In the genomic region with DNA sequence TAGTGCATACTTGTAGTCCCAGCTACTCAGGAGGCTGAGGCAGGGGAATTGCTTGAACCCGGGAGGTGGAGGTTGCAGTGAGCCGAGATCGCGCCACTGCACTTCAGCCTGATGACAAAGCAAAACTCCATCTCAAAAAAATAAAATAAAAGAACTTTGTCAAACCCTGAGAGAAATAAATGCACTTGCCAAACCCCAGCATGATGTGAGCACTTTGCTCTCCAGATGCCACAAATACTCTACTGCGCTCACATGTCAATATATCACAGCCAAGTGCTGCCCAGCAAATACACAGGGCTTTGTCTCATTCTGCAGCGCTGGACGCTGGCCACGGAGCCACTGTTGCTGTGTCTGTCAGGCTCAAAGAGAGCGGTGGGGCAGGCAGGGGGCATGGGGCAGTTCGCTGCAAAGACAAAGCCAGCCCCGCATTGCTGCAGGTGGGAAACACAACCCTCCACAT, we compare ENCODE assay signal across 2 cellular contexts.
TF ChIP-seq lines count a peak whose summit lies in the region.

No MANE protein-coding gene starts in this region.

TF ChIP-seq in IMR-90, 13 proteins besides CTCF, POLR2A, EP300 and RAD21:
- no peak for TF ChIP-seq MXI1 (IDR thresholded peaks at IDR 0.05; ENCODE audit: borderline replicate concordance, low read depth, low read length)
- no peak for TF ChIP-seq CHD1 (IDR thresholded peaks at IDR 0.05; ENCODE audit: low read depth, low read length)
- TF ChIP-seq MAFK (IDR thresholded peaks at IDR 0.05; ENCODE audit: low read depth, low read length): no peak
- no peak for TF ChIP-seq SMC3 (IDR thresholded peaks at IDR 0.05; ENCODE audit: low read depth, low read length)
- TF ChIP-seq RCOR1 (IDR thresholded peaks at IDR 0.05; ENCODE audit: insufficient replicate concordance, low read length): no peak
- TF ChIP-seq, protein P1, sequence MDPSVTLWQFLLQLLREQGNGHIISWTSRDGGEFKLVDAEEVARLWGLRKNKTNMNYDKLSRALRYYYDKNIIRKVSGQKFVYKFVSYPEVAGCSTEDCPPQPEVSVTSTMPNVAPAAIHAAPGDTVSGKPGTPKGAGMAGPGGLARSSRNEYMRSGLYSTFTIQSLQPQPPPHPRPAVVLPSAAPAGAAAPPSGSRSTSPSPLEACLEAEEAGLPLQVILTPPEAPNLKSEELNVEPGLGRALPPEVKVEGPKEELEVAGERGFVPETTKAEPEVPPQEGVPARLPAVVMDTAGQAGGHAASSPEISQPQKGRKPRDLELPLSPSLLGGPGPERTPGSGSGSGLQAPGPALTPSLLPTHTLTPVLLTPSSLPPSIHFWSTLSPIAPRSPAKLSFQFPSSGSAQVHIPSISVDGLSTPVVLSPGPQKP (IDR thresholded peaks at IDR 0.05; ENCODE audit: borderline replicate concordance, low read depth, low read length): no peak
- no peak for TF ChIP-seq BHLHE40 (IDR thresholded peaks at IDR 0.05; ENCODE audit: low read depth, low read length)
- no peak for TF ChIP-seq CEBPB (IDR thresholded peaks at IDR 0.05; ENCODE audit: low read depth, low read length)
- TF ChIP-seq, protein P2, sequence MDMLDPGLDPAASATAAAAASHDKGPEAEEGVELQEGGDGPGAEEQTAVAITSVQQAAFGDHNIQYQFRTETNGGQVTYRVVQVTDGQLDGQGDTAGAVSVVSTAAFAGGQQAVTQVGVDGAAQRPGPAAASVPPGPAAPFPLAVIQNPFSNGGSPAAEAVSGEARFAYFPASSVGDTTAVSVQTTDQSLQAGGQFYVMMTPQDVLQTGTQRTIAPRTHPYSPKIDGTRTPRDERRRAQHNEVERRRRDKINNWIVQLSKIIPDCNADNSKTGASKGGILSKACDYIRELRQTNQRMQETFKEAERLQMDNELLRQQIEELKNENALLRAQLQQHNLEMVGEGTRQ (IDR thresholded peaks at IDR 0.05; ENCODE audit: low read depth, low read length): no peak
- TF ChIP-seq FOS (IDR thresholded peaks at IDR 0.05; ENCODE audit: low read depth, low read length): no peak
- no peak for TF ChIP-seq RFX5 (IDR thresholded peaks at IDR 0.05; ENCODE audit: low read depth, low read length)
- no peak for TF ChIP-seq MAZ (IDR thresholded peaks at IDR 0.05; ENCODE audit: borderline replicate concordance, low read depth, low read length)

TF ChIP-seq in HepG2, 621 proteins besides CTCF, POLR2A, EP300 and RAD21 (continues in another document):
- no peak for TF ChIP-seq ZNF713 (CRISPR knock-in tag; IDR thresholded peaks at IDR 0.05)
- TF ChIP-seq MTF1 (CRISPR knock-in tag; IDR thresholded peaks at IDR 0.05): no peak
- TF ChIP-seq, protein P3, sequence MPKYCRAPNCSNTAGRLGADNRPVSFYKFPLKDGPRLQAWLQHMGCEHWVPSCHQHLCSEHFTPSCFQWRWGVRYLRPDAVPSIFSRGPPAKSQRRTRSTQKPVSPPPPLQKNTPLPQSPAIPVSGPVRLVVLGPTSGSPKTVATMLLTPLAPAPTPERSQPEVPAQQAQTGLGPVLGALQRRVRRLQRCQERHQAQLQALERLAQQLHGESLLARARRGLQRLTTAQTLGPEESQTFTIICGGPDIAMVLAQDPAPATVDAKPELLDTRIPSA (CRISPR knock-in tag; IDR thresholded peaks at IDR 0.05; ENCODE audit: borderline replicate concordance): no peak
- TF ChIP-seq ZNF460 (CRISPR knock-in tag; IDR thresholded peaks at IDR 0.05; ENCODE audit: borderline replicate concordance): no peak; the same call in 1 of the 2 replicates
- TF ChIP-seq ZNF331 (CRISPR knock-in tag; IDR thresholded peaks at IDR 0.05): no peak
- no peak for TF ChIP-seq ZNF354B (CRISPR knock-in tag; IDR thresholded peaks at IDR 0.05)
- no peak for TF ChIP-seq ZNF761 (CRISPR knock-in tag; conservative IDR thresholded peaks at IDR 0.05)
- TF ChIP-seq REL (CRISPR knock-in tag; conservative IDR thresholded peaks at IDR 0.05): no peak
- TF ChIP-seq, protein P4, sequence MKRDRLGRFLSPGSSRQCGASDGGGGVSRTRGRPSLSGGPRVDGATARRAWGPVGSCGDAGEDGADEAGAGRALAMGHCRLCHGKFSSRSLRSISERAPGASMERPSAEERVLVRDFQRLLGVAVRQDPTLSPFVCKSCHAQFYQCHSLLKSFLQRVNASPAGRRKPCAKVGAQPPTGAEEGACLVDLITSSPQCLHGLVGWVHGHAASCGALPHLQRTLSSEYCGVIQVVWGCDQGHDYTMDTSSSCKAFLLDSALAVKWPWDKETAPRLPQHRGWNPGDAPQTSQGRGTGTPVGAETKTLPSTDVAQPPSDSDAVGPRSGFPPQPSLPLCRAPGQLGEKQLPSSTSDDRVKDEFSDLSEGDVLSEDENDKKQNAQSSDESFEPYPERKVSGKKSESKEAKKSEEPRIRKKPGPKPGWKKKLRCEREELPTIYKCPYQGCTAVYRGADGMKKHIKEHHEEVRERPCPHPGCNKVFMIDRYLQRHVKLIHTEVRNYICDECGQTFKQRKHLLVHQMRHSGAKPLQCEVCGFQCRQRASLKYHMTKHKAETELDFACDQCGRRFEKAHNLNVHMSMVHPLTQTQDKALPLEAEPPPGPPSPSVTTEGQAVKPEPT (CRISPR knock-in tag; IDR thresholded peaks at IDR 0.05; ENCODE audit: low read depth): no peak
- TF ChIP-seq TRIM24 (CRISPR knock-in tag; IDR thresholded peaks at IDR 0.05): no peak
- TF ChIP-seq JUN (CRISPR knock-in tag; IDR thresholded peaks at IDR 0.05): no peak
- no peak for TF ChIP-seq ZNF670 (CRISPR knock-in tag; IDR thresholded peaks at IDR 0.05; ENCODE audit: borderline replicate concordance)
- no peak for TF ChIP-seq MYNN (CRISPR knock-in tag; IDR thresholded peaks at IDR 0.05; ENCODE audit: low read depth)
- TF ChIP-seq RORA (CRISPR knock-in tag; IDR thresholded peaks at IDR 0.05): no peak
- TF ChIP-seq, protein P5, sequence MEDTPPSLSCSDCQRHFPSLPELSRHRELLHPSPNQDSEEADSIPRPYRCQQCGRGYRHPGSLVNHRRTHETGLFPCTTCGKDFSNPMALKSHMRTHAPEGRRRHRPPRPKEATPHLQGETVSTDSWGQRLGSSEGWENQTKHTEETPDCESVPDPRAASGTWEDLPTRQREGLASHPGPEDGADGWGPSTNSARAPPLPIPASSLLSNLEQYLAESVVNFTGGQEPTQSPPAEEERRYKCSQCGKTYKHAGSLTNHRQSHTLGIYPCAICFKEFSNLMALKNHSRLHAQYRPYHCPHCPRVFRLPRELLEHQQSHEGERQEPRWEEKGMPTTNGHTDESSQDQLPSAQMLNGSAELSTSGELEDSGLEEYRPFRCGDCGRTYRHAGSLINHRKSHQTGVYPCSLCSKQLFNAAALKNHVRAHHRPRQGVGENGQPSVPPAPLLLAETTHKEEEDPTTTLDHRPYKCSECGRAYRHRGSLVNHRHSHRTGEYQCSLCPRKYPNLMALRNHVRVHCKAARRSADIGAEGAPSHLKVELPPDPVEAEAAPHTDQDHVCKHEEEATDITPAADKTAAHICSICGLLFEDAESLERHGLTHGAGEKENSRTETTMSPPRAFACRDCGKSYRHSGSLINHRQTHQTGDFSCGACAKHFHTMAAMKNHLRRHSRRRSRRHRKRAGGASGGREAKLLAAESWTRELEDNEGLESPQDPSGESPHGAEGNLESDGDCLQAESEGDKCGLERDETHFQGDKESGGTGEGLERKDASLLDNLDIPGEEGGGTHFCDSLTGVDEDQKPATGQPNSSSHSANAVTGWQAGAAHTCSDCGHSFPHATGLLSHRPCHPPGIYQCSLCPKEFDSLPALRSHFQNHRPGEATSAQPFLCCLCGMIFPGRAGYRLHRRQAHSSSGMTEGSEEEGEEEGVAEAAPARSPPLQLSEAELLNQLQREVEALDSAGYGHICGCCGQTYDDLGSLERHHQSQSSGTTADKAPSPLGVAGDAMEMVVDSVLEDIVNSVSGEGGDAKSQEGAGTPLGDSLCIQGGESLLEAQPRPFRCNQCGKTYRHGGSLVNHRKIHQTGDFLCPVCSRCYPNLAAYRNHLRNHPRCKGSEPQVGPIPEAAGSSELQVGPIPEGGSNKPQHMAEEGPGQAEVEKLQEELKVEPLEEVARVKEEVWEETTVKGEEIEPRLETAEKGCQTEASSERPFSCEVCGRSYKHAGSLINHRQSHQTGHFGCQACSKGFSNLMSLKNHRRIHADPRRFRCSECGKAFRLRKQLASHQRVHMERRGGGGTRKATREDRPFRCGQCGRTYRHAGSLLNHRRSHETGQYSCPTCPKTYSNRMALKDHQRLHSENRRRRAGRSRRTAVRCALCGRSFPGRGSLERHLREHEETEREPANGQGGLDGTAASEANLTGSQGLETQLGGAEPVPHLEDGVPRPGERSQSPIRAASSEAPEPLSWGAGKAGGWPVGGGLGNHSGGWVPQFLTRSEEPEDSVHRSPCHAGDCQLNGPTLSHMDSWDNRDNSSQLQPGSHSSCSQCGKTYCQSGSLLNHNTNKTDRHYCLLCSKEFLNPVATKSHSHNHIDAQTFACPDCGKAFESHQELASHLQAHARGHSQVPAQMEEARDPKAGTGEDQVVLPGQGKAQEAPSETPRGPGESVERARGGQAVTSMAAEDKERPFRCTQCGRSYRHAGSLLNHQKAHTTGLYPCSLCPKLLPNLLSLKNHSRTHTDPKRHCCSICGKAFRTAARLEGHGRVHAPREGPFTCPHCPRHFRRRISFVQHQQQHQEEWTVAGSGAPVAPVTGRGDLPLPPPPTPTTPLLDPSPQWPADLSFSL (CRISPR knock-in tag; IDR thresholded peaks at IDR 0.05): no peak
- TF ChIP-seq SOX13 (IDR thresholded peaks at IDR 0.05): no peak
- peak in 1 of 2 experiments; percentile 58; a peak in 1 of 4 replicates for TF ChIP-seq SOX13 (CRISPR knock-in tag; conservative IDR thresholded peaks at IDR 0.05 in 1 of 2, IDR thresholded peaks at IDR 0.05 in 1 of 2)
- no peak for TF ChIP-seq KAT8 (CRISPR knock-in tag; IDR thresholded peaks at IDR 0.05)
- TF ChIP-seq SUZ12 (IDR thresholded peaks at IDR 0.05; ENCODE audit: low read depth, low read length): no peak
- TF ChIP-seq POLR2G (IDR thresholded peaks at IDR 0.05; ENCODE audit: low read depth, low read length): no peak
- TF ChIP-seq, protein P6, sequence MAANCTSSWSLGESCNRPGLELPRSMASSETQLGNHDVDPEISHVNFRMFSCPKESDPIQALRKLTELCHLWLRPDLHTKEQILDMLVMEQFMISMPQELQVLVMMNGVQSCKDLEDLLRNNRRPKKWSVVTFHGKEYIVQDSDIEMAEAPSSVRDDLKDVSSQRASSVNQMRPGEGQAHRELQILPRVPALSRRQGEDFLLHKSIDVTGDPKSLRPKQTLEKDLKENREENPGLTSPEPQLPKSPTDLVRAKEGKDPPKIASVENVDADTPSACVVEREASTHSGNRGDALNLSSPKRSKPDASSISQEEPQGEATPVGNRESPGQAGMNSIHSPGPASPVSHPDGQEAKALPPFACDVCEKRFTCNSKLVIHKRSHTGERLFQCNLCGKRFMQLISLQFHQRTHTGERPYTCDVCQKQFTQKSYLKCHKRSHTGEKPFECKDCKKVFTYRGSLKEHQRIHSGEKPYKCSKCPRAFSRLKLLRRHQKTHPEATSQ (CRISPR knock-in tag; IDR thresholded peaks at IDR 0.05; ENCODE audit: borderline replicate concordance): no peak
- TF ChIP-seq ZNF644 (CRISPR knock-in tag; IDR thresholded peaks at IDR 0.05; ENCODE audit: low read depth): no peak
- TF ChIP-seq ZSCAN21 (CRISPR knock-in tag; IDR thresholded peaks at IDR 0.05; ENCODE audit: borderline replicate concordance): 0 out of 2 replicates have a peak, but pooled peaks have one; percentile 32
- no peak for TF ChIP-seq ZNF839 (CRISPR knock-in tag; IDR thresholded peaks at IDR 0.05; ENCODE audit: borderline replicate concordance)
- no peak for TF ChIP-seq PTBP1 (IDR thresholded peaks at IDR 0.05; ENCODE audit: low read depth, low read length, poor library complexity, severe bottlenecking)
- peak; percentile 80 for TF ChIP-seq SAP130 (CRISPR knock-in tag; IDR thresholded peaks at IDR 0.05; ENCODE audit: low read depth)
- TF ChIP-seq, protein P7, sequence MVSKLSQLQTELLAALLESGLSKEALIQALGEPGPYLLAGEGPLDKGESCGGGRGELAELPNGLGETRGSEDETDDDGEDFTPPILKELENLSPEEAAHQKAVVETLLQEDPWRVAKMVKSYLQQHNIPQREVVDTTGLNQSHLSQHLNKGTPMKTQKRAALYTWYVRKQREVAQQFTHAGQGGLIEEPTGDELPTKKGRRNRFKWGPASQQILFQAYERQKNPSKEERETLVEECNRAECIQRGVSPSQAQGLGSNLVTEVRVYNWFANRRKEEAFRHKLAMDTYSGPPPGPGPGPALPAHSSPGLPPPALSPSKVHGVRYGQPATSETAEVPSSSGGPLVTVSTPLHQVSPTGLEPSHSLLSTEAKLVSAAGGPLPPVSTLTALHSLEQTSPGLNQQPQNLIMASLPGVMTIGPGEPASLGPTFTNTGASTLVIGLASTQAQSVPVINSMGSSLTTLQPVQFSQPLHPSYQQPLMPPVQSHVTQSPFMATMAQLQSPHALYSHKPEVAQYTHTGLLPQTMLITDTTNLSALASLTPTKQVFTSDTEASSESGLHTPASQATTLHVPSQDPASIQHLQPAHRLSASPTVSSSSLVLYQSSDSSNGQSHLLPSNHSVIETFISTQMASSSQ (IDR thresholded peaks at IDR 0.05; ENCODE audit: low read depth): 0 out of 2 replicates have a peak, but pooled peaks have one; percentile 16
- TF ChIP-seq, protein P7 (CRISPR knock-in tag; IDR thresholded peaks at IDR 0.05; ENCODE audit: borderline replicate concordance): no peak
- no peak for TF ChIP-seq ETV6 (CRISPR knock-in tag; conservative IDR thresholded peaks at IDR 0.05)
- 0 out of 2 replicates have a peak, but pooled peaks have one; percentile 6 for TF ChIP-seq PHF21A (CRISPR knock-in tag; IDR thresholded peaks at IDR 0.05)
- no peak for TF ChIP-seq IKZF4 (CRISPR knock-in tag; IDR thresholded peaks at IDR 0.05; ENCODE audit: borderline replicate concordance, low read depth, not compliant biosample characterization)
- no peak for TF ChIP-seq MEF2D (CRISPR knock-in tag; IDR thresholded peaks at IDR 0.05)
- TF ChIP-seq, protein P8, sequence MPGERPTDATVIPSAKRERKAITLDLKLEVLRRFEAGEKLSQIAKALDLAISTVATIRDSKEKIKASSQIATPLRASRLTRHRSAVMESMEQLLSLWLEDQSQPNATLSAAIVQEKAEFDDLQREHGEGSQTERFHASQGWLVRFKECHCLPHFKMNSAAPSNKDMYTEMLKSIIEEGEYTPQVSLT (CRISPR knock-in tag; IDR thresholded peaks at IDR 0.05; ENCODE audit: borderline replicate concordance, low read depth): no peak
- no peak for TF ChIP-seq PCBP1 (IDR thresholded peaks at IDR 0.05; ENCODE audit: borderline replicate concordance, low read depth, low read length)
- no peak for TF ChIP-seq ZNF225 (CRISPR knock-in tag; IDR thresholded peaks at IDR 0.05)
- TF ChIP-seq HOXA3 (CRISPR knock-in tag; IDR thresholded peaks at IDR 0.05): peak; percentile 38
